ENCODE assay signal across 16 cellular contexts in the genomic region with DNA sequence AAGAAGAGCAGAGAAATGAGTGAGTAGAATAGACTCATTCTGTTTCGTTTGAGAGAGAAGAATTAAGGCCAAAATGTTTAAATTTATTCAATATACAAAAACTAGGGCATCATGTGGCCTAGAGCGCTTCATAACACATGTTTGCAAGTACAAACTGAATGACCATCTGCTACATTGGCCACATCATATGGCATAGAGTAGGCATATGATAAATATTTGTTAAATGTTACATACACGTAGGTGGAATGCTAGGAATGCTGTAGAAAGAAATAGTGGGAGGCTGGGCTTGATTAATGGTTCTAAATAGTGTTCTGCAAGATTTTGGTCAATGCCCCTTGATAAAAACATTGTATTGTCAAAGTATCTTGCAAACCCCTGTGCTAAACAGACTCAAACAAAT. TPM values are rescaled to one million over a fixed set of nuclear protein-coding genes. Genes with fewer than 3 reads are reported as not detected.
"Had no signal": no experiment of that assay in that cellular context is flagged by ENCODE, and none has a peak within 500 bp of the region (broad histone marks: within the 10 kb centered on the region; RNA-seq: fewer than 3 reads in every experiment).

No MANE protein-coding gene starts in this region.

- H3K4me3 Mint-ChIP-seq: activated CD8-positive, alpha-beta T cell treated with anti-CD3 and anti-CD28 coated beads for 36 hours; activated naive CD8-positive, alpha-beta T cell treated with anti-CD3 and anti-CD28 coated beads for 36 hours; nephron progenitor cell; T-helper 1 cell treated with Interleukin-12 subunit alpha and Interleukin-12 subunit beta and Interleukin-4 antibody, amounts not matched to agents 30 μg/mL and 1 μg/mL, for 36 hours had no signal

- H3K9me3 Mint-ChIP-seq: activated CD8-positive, alpha-beta T cell treated with anti-CD3 and anti-CD28 coated beads for 36 hours; nephron progenitor cell had no signal

- DNase-seq: activated CD4-positive, alpha-beta T cell treated with anti-CD3 and anti-CD28 coated beads for 48 hours; activated CD8-positive, alpha-beta memory T cell treated with anti-CD3 and anti-CD28 coated beads, Interleukin-2, amount 50 U/mL, for 4 hours; activated CD8-positive, alpha-beta T cell treated with anti-CD3 and anti-CD28 coated beads for 36 hours; activated naive CD8-positive, alpha-beta T cell treated with anti-CD3 and anti-CD28 coated beads for 36 hours; activated T-cell treated with anti-CD3 and anti-CD28 coated beads, Interleukin-2, amount 50 U/mL, for 48 hours; anterior cingulate cortex; esophagus squamous epithelium; head of caudate nucleus; nephron progenitor cell; occipital lobe; stimulated activated CD4-positive, alpha-beta T cell treated with anti-CD3 and anti-CD28 coated beads, Interleukin-15, amount 100 ng/mL, for 24 hours; stimulated activated CD4-positive, alpha-beta T cell treated with anti-CD3 and anti-CD28 coated beads, Interleukin-4, amount 100 ng/mL, for 24 hours; stimulated activated naive CD4-positive, alpha-beta T cell; uterus had no signal

- H3K27me3 Mint-ChIP-seq: activated CD8-positive, alpha-beta T cell treated with anti-CD3 and anti-CD28 coated beads for 36 hours had no signal

- H3K27ac Mint-ChIP-seq: activated CD8-positive, alpha-beta T cell treated with anti-CD3 and anti-CD28 coated beads for 36 hours; activated naive CD8-positive, alpha-beta T cell treated with anti-CD3 and anti-CD28 coated beads for 36 hours; nephron progenitor cell; T-helper 1 cell treated with Interleukin-12 subunit alpha and Interleukin-12 subunit beta and Interleukin-4 antibody, amounts not matched to agents 30 μg/mL and 1 μg/mL, for 36 hours had no signal

- H3K4me1 Mint-ChIP-seq: nephron progenitor cell had no signal

RNA-seq across cellular contexts. Expression of a gene that starts 10.8 kb away (rescaled TPM):
- total RNA-seq: activated CD8-positive, alpha-beta T cell treated with anti-CD3 and anti-CD28 coated beads for 36 hours; activated naive CD8-positive, alpha-beta T cell treated with anti-CD3 and anti-CD28 coated beads for 36 hours had no signal

RNA-seq across cellular contexts. Expression of a gene that starts 31.6 kb away (rescaled TPM):
- total RNA-seq: activated CD8-positive, alpha-beta T cell treated with anti-CD3 and anti-CD28 coated beads for 36 hours; activated naive CD8-positive, alpha-beta T cell treated with anti-CD3 and anti-CD28 coated beads for 36 hours; frontal cortex; occipital lobe had no signal
